ENCODE assay signal across 2 cellular contexts in genomic region chr5:73464016-73464745, GRCh38.
TF ChIP-seq lines count a peak whose summit lies in the region.

No MANE protein-coding gene starts in this region.

TF ChIP-seq in A549, 52 proteins besides CTCF, POLR2A, EP300 and RAD21:
- no peak for TF ChIP-seq EHMT2 (IDR thresholded peaks at IDR 0.05; ENCODE audit: low read depth)
- no peak for TF ChIP-seq RCOR1 (IDR thresholded peaks at IDR 0.05; ENCODE audit: low read depth, low read length)
- no peak for TF ChIP-seq EHF (CRISPR knock-in tag; IDR thresholded peaks at IDR 0.05)
- TF ChIP-seq SREBF2 (IDR thresholded peaks at IDR 0.05), result no peak

TF ChIP-seq in H1, 55 proteins besides CTCF, POLR2A, EP300 and RAD21:
- no peak for TF ChIP-seq NRF1 (IDR thresholded peaks at IDR 0.05; ENCODE audit: low read depth, low read length)
- no peak for TF ChIP-seq CHD2 (IDR thresholded peaks at IDR 0.05; ENCODE audit: low read length)
- no peak for TF ChIP-seq ATF2 (IDR thresholded peaks at IDR 0.05; ENCODE audit: low read length)
- no peak for TF ChIP-seq BACH1 (IDR thresholded peaks at IDR 0.05; ENCODE audit: low read length)
- no peak for TF ChIP-seq SUZ12 (IDR thresholded peaks at IDR 0.05; ENCODE audit: low read length)
- TF ChIP-seq TEAD4 (IDR thresholded peaks at IDR 0.05; ENCODE audit: low read depth, low read length), result no peak
- no peak for TF ChIP-seq POU5F1 (IDR thresholded peaks at IDR 0.05; ENCODE audit: low read depth, low read length)
- TF ChIP-seq JUN (IDR thresholded peaks at IDR 0.05; ENCODE audit: low read depth, low read length), result no peak
- no peak for TF ChIP-seq SP1 (IDR thresholded peaks at IDR 0.05; ENCODE audit: low read depth, low read length)
- no peak for TF ChIP-seq FOSL1 (IDR thresholded peaks at IDR 0.05; ENCODE audit: insufficient read depth, low read depth, low read length)
- no peak for TF ChIP-seq CTBP2 (IDR thresholded peaks at IDR 0.05; ENCODE audit: borderline replicate concordance, insufficient read depth, insufficient read length, low read length)
- TF ChIP-seq BCL11A (IDR thresholded peaks at IDR 0.05; ENCODE audit: low read depth in 2 of 2, low read length in 2 of 2), result no peak
